In the genomic region with DNA sequence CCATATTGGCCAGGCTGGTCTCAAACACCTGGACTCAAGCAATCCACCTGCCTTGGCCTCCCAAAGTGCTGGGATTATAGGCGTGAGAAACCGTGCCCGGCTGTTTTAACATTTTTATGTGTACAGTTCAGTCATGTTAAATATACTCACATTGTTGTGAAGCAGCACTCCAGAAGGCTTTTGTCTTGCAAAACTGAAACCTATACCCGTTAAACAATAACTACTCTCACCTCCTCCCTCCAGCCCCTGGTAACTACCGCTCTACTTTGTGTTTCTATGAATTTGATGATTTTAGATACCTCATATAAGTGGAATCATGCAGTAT, we compare ENCODE assay signal across 23 cellular contexts.
"Had no signal": no experiment of that assay in that cellular context is flagged by ENCODE, and none has a peak within 500 bp of the region (broad histone marks: within the 10 kb centered on the region; RNA-seq: fewer than 3 reads in every experiment).

No MANE protein-coding gene starts in this region.

- H3K36me3 Mint-ChIP-seq: activated naive CD8-positive, alpha-beta T cell treated with anti-CD3 and anti-CD28 coated beads, Interleukin-2, amount 10 ng/mL, durations not matched to agents 7 days and 5 days; memory B cell; natural killer cell treated with Interleukin-12 subunit alpha and Interleukin-12 subunit beta and Interleukin-15 and Interleukin-18, amount 100 ng/mL, for 72 hours; stimulated activated naive B cell treated with anti-CD40 and anti-IgM and Interleukin-4, amounts not matched to agents 10 μg/mL and 1 μg/mL and 100 μg/mL, for 72 hours; WTC11 had no signal

- H3K36me3 ChIP-seq: brain microvascular endothelial cell, tibial artery, vagina had no signal

- H3K4me1 ChIP-seq: vagina had no signal

- H3K4me3 Mint-ChIP-seq: activated CD8-positive, alpha-beta T cell treated with anti-CD3 and anti-CD28 coated beads, Interleukin-2, amount 10 ng/mL, durations not matched to agents 7 days and 5 days; activated naive CD8-positive, alpha-beta T cell treated with anti-CD3 and anti-CD28 coated beads, Interleukin-2, amount 10 ng/mL, durations not matched to agents 7 days and 5 days; memory B cell; natural killer cell treated with Interleukin-12 subunit alpha and Interleukin-12 subunit beta and Interleukin-15 and Interleukin-18, amount 100 ng/mL, for 72 hours; stimulated activated naive B cell treated with anti-CD40 and anti-IgM and Interleukin-4, amounts not matched to agents 10 μg/mL and 1 μg/mL and 100 μg/mL, for 72 hours; WTC11 had no signal

- H3K9me3 Mint-ChIP-seq: activated naive CD8-positive, alpha-beta T cell treated with anti-CD3 and anti-CD28 coated beads, Interleukin-2, amount 10 ng/mL, durations not matched to agents 7 days and 5 days; memory B cell; natural killer cell treated with Interleukin-12 subunit alpha and Interleukin-12 subunit beta and Interleukin-15 and Interleukin-18, amount 100 ng/mL, for 72 hours; stimulated activated naive B cell treated with anti-CD40 and anti-IgM and Interleukin-4, amounts not matched to agents 10 μg/mL and 1 μg/mL and 100 μg/mL, for 72 hours; WTC11 had no signal

- H3K27me3 ChIP-seq: foreskin keratinocyte, tibial artery, vagina had no signal

- DNase-seq: activated CD4-positive, alpha-beta T cell treated with anti-CD3 and anti-CD28 coated beads for 4 hours; activated CD8-positive, alpha-beta T cell treated with anti-CD3 and anti-CD28 coated beads, Interleukin-2, amount 10 ng/mL, durations not matched to agents 7 days and 5 days; activated naive CD4-positive, alpha-beta T cell; activated naive CD8-positive, alpha-beta T cell treated with anti-CD3 and anti-CD28 coated beads, Interleukin-2, amount 10 ng/mL, durations not matched to agents 7 days and 5 days; anterior cingulate cortex; brain microvascular endothelial cell; effector memory CD4-positive, alpha-beta T cell; foreskin keratinocyte; glutamatergic neuron; hypothalamus; kidney; left ventricle myocardium superior; posterior cingulate gyrus; retina; stimulated activated CD4-positive, alpha-beta T cell treated with anti-CD3 and anti-CD28 coated beads, Interleukin-15, amount 100 ng/mL, for 24 hours; stimulated activated CD4-positive, alpha-beta T cell treated with anti-CD3 and anti-CD28 coated beads, Interleukin-4, amount 100 ng/mL, for 1 hour; stimulated activated naive B cell treated with anti-CD40 and anti-IgM and Interleukin-4, amounts not matched to agents 10 μg/mL and 1 μg/mL and 100 μg/mL, for 72 hours; tibial artery had no signal

- H3K27ac Mint-ChIP-seq: activated CD8-positive, alpha-beta T cell treated with anti-CD3 and anti-CD28 coated beads, Interleukin-2, amount 10 ng/mL, durations not matched to agents 7 days and 5 days; activated naive CD8-positive, alpha-beta T cell treated with anti-CD3 and anti-CD28 coated beads, Interleukin-2, amount 10 ng/mL, durations not matched to agents 7 days and 5 days; memory B cell; natural killer cell treated with Interleukin-12 subunit alpha and Interleukin-12 subunit beta and Interleukin-15 and Interleukin-18, amount 100 ng/mL, for 72 hours; stimulated activated naive B cell treated with anti-CD40 and anti-IgM and Interleukin-4, amounts not matched to agents 10 μg/mL and 1 μg/mL and 100 μg/mL, for 72 hours; WTC11 had no signal

- H3K4me3 ChIP-seq: tibial artery, vagina had no signal

- ATAC-seq: activated CD8-positive, alpha-beta T cell treated with anti-CD3 and anti-CD28 coated beads, Interleukin-2, amount 10 ng/mL, durations not matched to agents 7 days and 5 days; foreskin keratinocyte; left ventricle myocardium superior; natural killer cell treated with Interleukin-12 subunit alpha and Interleukin-12 subunit beta and Interleukin-15 and Interleukin-18, amount 100 ng/mL, for 72 hours; WTC11 had no signal

- H3K27ac ChIP-seq: brain microvascular endothelial cell, foreskin keratinocyte, tibial artery, vagina had no signal

- FAIRE-seq: kidney, TTC549 had no signal

- H3K9me3 ChIP-seq: tibial artery, vagina had no signal
